Comparison of ENCODE assay signal across 25 cellular contexts in genomic region chr10:8013011-8013410, GRCh38. TPM values are rescaled to one million over a fixed set of nuclear protein-coding genes. Genes with fewer than 3 reads are reported as not detected.
A peak's percentile ranks its signal among the peaks of the same experiment; 100 is the strongest.
DNase-seq lines count a peak whose midpoint lies in the region; ATAC-seq, FAIRE-seq and TF ChIP-seq lines count a peak whose summit lies in the region.
"Had no signal": no experiment of that assay in that cellular context is flagged by ENCODE, and none has a peak within 500 bp of the region (broad histone marks: within the 10 kb centered on the region; RNA-seq: fewer than 3 reads in every experiment).

No MANE protein-coding gene starts in this region.

- FAIRE-seq in RCC 7860 (lab: Jason Lieb, UNC), result peak; percentile 91
- FAIRE-seq: GM12892 had no signal

- no peaks in the 10 kb centered on the region for H3K4me1 Mint-ChIP-seq in immature natural killer cell

- no peaks in the 10 kb centered on the region for H3K9me3 Mint-ChIP-seq in immature natural killer cell
- H3K9me3 Mint-ChIP-seq: CD4-positive, alpha-beta T cell; GM23338 had no signal

- peaks cover 14 to 66% (median 54%) of the 10 kb centered on the region in 4 donors for H3K36me3 ChIP-seq in stomach

- in situ Hi-C loops in ACHN (cut with HindIII; ENCODE audit: low pct_ligation_motif_present, low pct_unique_long_range_greater_than_20kb, low sequenced_read_pairs), result no loop called here

- H3K9me3 ChIP-seq in stomach, result no peaks in the 10 kb centered on the region

- no peaks in the 10 kb centered on the region for H3K27me3 ChIP-seq in stomach

- 30 to 60% (median 46%) methylated on average over 1 of the region's 1 CpG for WGBS in stomach, 5 donors

- peak; percentile 29 for DNase-seq in ACHN
- peak; percentile 32 for DNase-seq in RCC 7860 (ENCODE audit: low spot score)
- peak; percentile 38 for DNase-seq in kidney tubule cell (ENCODE audit: low spot score)
- no peak for DNase-seq in stomach
- no peak for DNase-seq in immature natural killer cell
- DNase-seq: CD4-positive, alpha-beta T cell; COR-L47; DMS153; HCEC 1CT; IMR-90; MV-4-11; NCI-H1694; NCI-H2081 treated with DMSO at 0.1 percent for 48 hours; NCI-H2171 treated with DMSO at 0.1 percent for 48 hours; NCI-H446; NCI-H526; OCI-M1; Right ventricle myocardium superior had no signal

- H3K36me3 Mint-ChIP-seq in immature natural killer cell, result peaks cover 16 to 48% (median 29%) of the 10 kb centered on the region in 3 donors

- TF ChIP-seq EP300 in stomach (IDR thresholded peaks at IDR 0.05), result no peak

- intact Hi-C loops in stomach (cut with DNase I; ENCODE audit: low total_unique reads), result no loop called here

- H3K27ac Mint-ChIP-seq in immature natural killer cell, result no peak overlapping the region
- H3K27ac Mint-ChIP-seq: CD4-positive, alpha-beta T cell; GM23338 had no signal

- H3K4me1 ChIP-seq in stomach, result peaks cover 0 to 9% (median 0%) of the 10 kb centered on the region in 4 donors

- ATAC-seq in HG03196 (IDR thresholded peaks at IDR 0.05; ENCODE audit: unreplicated experiment), result no peak
- ATAC-seq in GM18511 (IDR thresholded peaks at IDR 0.05; ENCODE audit: unreplicated experiment), result no peak
- ATAC-seq: GM23338 had no signal

- peaks cover 0 to 2% (median 0%) of the 10 kb centered on the region in 3 donors for H3K27me3 Mint-ChIP-seq in immature natural killer cell (ENCODE audit: low read depth in 3 of 3)
- H3K27me3 Mint-ChIP-seq: CD4-positive, alpha-beta T cell had no signal

- no peak for TF ChIP-seq POLR2A in stomach (IDR thresholded peaks at IDR 0.05)

- no peak for TF ChIP-seq CTCF in stomach (IDR thresholded peaks at IDR 0.05)

- peak overlapping the region in 3 of 5 donors; percentile 7 to 35 (median 30) for H3K27ac ChIP-seq in stomach
- H3K27ac ChIP-seq: KMS-11 had no signal

- no peak overlapping the region for H3K4me3 ChIP-seq in stomach
- H3K4me3 ChIP-seq: GM23338 had no signal

- no peak overlapping the region for H3K4me3 Mint-ChIP-seq in immature natural killer cell
- H3K4me3 Mint-ChIP-seq: CD4-positive, alpha-beta T cell; GM23338 had no signal

RNA-seq across cellular contexts. Expression of gene GATA3, which starts 41.5 kb away (rescaled TPM):
- total RNA-seq in stomach, result 1 to 10 TPM in 1 of 5 donors, under 1 TPM in 2, not detected in 2; 0.14 to 1.2 (median 0.18) TPM
- polyA plus RNA-seq in stomach, result under 1 TPM; 0.12 to 0.46 (median 0.18) TPM
- polyA plus RNA-seq in immature natural killer cell, result 10 to 100 TPM; 27.2 to 52.1 (median 36.8) TPM
- total RNA-seq: G401, GM23338, IMR-90, SK-MEL-5 had no signal

Comparison
In these comparisons a context has a peak if more than half of its experiments do, and no peak if none do; other contexts are left out.
1. DNase-seq: peak in ACHN (single experiment), RCC 7860 (single experiment) and kidney tubule cell (single experiment); none in stomach (single experiment) and immature natural killer cell (0 of 3).
2. RNA of gene GATA3, which starts 41.5 kb away (polyA plus RNA-seq): 27.2 to 52.1 TPM in immature natural killer cell; 0.12 to 0.46 TPM in stomach; every median in the first group is over 10 times any median in the second.